ENCODE assay signal across 7 cellular contexts in genomic region chr3:76532423-76532822, GRCh38.
"Had no signal": no experiment of that assay in that cellular context is flagged by ENCODE, and none has a peak within 500 bp of the region (broad histone marks: within the 10 kb centered on the region; RNA-seq: fewer than 3 reads in every experiment).

No MANE protein-coding gene starts in this region.

- H3K27me3 Mint-ChIP-seq: IgD-negative memory B cell had no signal

- H3K27ac Mint-ChIP-seq: IgD-negative memory B cell had no signal

- ATAC-seq: HepG2, K562 had no signal

- DNase-seq: IMR-90, KBM-7, KG1 had no signal

- H3K36me3 Mint-ChIP-seq: IgD-negative memory B cell had no signal

- H3K4me3 ChIP-seq: K562 had no signal

- H3K4me3 Mint-ChIP-seq: IgD-negative memory B cell had no signal

- H3K4me1 Mint-ChIP-seq: IgD-negative memory B cell had no signal

- H3K27ac ChIP-seq: HL-60 had no signal
